ENCODE assay signal across 15 cellular contexts in genomic region chr1:208241541-208241940, GRCh38. TPM values are rescaled to one million over a fixed set of nuclear protein-coding genes. Genes with fewer than 3 reads are reported as not detected.
DNase-seq lines count a peak whose midpoint lies in the region; ATAC-seq and TF ChIP-seq lines count a peak whose summit lies in the region.
"Had no signal": no experiment of that assay in that cellular context is flagged by ENCODE, and none has a peak within 500 bp of the region (broad histone marks: within the 10 kb centered on the region; RNA-seq: fewer than 3 reads in every experiment).

No MANE protein-coding gene starts in this region.

- 52% methylated on average over 5 of the region's 5 CpGs for WGBS in right cardiac atrium

- POLR2A ChIA-PET in GM10248 (lab: Yijun Ruan, JAX) = no interaction called here

- no peak overlapping the region for H3K9ac ChIP-seq in rectal smooth muscle tissue (ENCODE audit: low read length)
- H3K9ac ChIP-seq: parathyroid adenoma had no signal

- peaks cover 53% of the 10 kb centered on the region for H3K27me3 ChIP-seq in H7 (ENCODE audit: control insufficient read depth, insufficient read depth, low read length)
- H3K27me3 ChIP-seq in brain microvascular endothelial cell (replicated peaks) = no peaks in the 10 kb centered on the region
- H3K27me3 ChIP-seq in right cardiac atrium (ENCODE audit: control insufficient read depth, insufficient read depth) = no peaks in the 10 kb centered on the region
- no peaks in the 10 kb centered on the region for H3K27me3 ChIP-seq in rectal smooth muscle tissue (ENCODE audit: control insufficient read depth, insufficient read depth, low read length)
- H3K27me3 ChIP-seq: thyroid gland had no signal

- intact Hi-C loops in right cardiac atrium (cut with DNase I) = loop anchor here (5.0 to 10.0 kb wide), 5 partner anchors 87 to 217 kb away; no protein-coding TSS in a partner anchor

- H3K4me3 ChIP-seq in H7 (ENCODE audit: insufficient read depth, low read depth, low read length) = peak overlapping the region; percentile 8; the same call in 1 of the 2 replicates
- H3K4me3 ChIP-seq in brain microvascular endothelial cell (ENCODE audit: low read depth, low read length) = peak overlapping the region; percentile 85
- peak overlapping the region; percentile 96 for H3K4me3 ChIP-seq in right cardiac atrium (ENCODE audit: low read length)
- peak overlapping the region; percentile 82 for H3K4me3 ChIP-seq in rectal smooth muscle tissue (ENCODE audit: low read length)

- no peaks in the 10 kb centered on the region for H3K9me3 ChIP-seq in right cardiac atrium (ENCODE audit: control insufficient read depth, low read length)
- H3K9me3 ChIP-seq: thyroid gland had no signal

- no peak for TF ChIP-seq CTCF in brain microvascular endothelial cell (IDR thresholded peaks at IDR 0.05; ENCODE audit: low read depth, low read length, missing control alignments)
- no peak for TF ChIP-seq CTCF in GM10266 (IDR thresholded peaks at IDR 0.05; ENCODE audit: control insufficient read depth, insufficient read depth, low read depth, missing control alignments)
- TF ChIP-seq CTCF in GM10248 (IDR thresholded peaks at IDR 0.05; ENCODE audit: control extremely low read depth, extremely low read depth, low read depth, missing control alignments) = no peak

- CTCF ChIA-PET in GM10248 (lab: Yijun Ruan, JAX) = interaction anchor here (0.7 to 11.6 kb wide), 7 partner anchors 9 to 218 kb away, joined by 3 to 189 read pairs (median 5); no protein-coding TSS in a partner anchor

- DNase-seq in H7 (no peak), brain microvascular endothelial cell (no peak), right cardiac atrium (no peak), GM10266 (ENCODE audit: extremely low spot score) (no peak), GM10248 (ENCODE audit: extremely low spot score) (no peak)
- DNase-seq: amygdala, kidney, NCI-H187, T1000, thyroid gland had no signal

- H3K36me3 ChIP-seq in H7 (replicated peaks; ENCODE audit: control insufficient read depth, insufficient read depth, low read length) (no peaks in the 10 kb centered on the region), brain microvascular endothelial cell (replicated peaks) (no peaks in the 10 kb centered on the region), rectal smooth muscle tissue (ENCODE audit: control insufficient read depth, insufficient read depth, low read length) (no peaks in the 10 kb centered on the region)
- H3K36me3 ChIP-seq: thyroid gland had no signal

- H3K27ac ChIP-seq in brain microvascular endothelial cell (no peak overlapping the region), right cardiac atrium (ENCODE audit: low read length) (peak overlapping the region; percentile 6), rectal smooth muscle tissue (ENCODE audit: low read depth, low read length) (no peak overlapping the region)
- H3K27ac ChIP-seq: C4-2B, parathyroid adenoma, thyroid gland had no signal

- in situ Hi-C loops in brain microvascular endothelial cell (cut with HindIII; ENCODE audit: low pct_ligation_motif_present, low sequenced_read_pairs) = no loop called here

- peaks cover 13% of the 10 kb centered on the region for H3K4me1 ChIP-seq in right cardiac atrium (ENCODE audit: control insufficient read depth, insufficient read depth, low read length)
- peaks cover 7% of the 10 kb centered on the region for H3K4me1 ChIP-seq in rectal smooth muscle tissue (ENCODE audit: control insufficient read depth, insufficient read depth, low read length)
- H3K4me1 ChIP-seq: parathyroid adenoma had no signal

- ATAC-seq in right cardiac atrium (no peak), HG03196 (IDR thresholded peaks at IDR 0.05; ENCODE audit: unreplicated experiment) (no peak), HG03460 (IDR thresholded peaks at IDR 0.05; ENCODE audit: unreplicated experiment) (no peak)

RNA-seq across cellular contexts. Expression of gene PLXNA2, which starts 2.6 kb away (rescaled TPM):
- total RNA-seq in H7 (2014; rRNA removed; shearing (Covaris generic)) = 1.8 and 5.3 TPM in 2 replicates
- total RNA-seq in right cardiac atrium = 10 to 100 TPM; 16.2 to 26.6 (median 16.8) TPM
- 7.3 TPM for polyA plus RNA-seq in right cardiac atrium

Comparison
In these comparisons a context has a peak if more than half of its experiments do, and no peak if none do; other contexts are left out.
1. H3K4me3 ChIP-seq: peak in every context shown above with its lines; median percentile 96 in right cardiac atrium; 85 in brain microvascular endothelial cell; 82 in rectal smooth muscle tissue; 8 in H7.